13 cellular contexts compared by ENCODE assay signal in genomic region chr2:145652992-145653545, GRCh38.
A peak's percentile ranks its signal among the peaks of the same experiment; 100 is the strongest.
DNase-seq lines count a peak whose midpoint lies in the region; ATAC-seq lines count a peak whose summit lies in the region.
"Had no signal": no experiment of that assay in that cellular context is flagged by ENCODE, and none has a peak within 500 bp of the region (broad histone marks: within the 10 kb centered on the region; RNA-seq: fewer than 3 reads in every experiment).

No MANE protein-coding gene starts in this region.

- no peak overlapping the region for H3K4me3 Mint-ChIP-seq in stimulated activated naive B cell treated with anti-CD40 and anti-IgM and Interleukin-4, amounts not matched to agents 10 μg/mL and 1 μg/mL and 100 μg/mL, for 72 hours
- H3K4me3 Mint-ChIP-seq in CD8-positive, alpha-beta memory T cell, result no peak overlapping the region
- H3K4me3 Mint-ChIP-seq: CD4-positive, alpha-beta memory T cell had no signal

- no peaks in the 10 kb centered on the region for H3K9me3 ChIP-seq in Karpas-422 (ENCODE audit: low read length)
- H3K9me3 ChIP-seq in CD8-positive, alpha-beta memory T cell (ENCODE audit: low read length), result no peaks in the 10 kb centered on the region

- H3K27ac ChIP-seq in Karpas-422 (ENCODE audit: low read length), result no peak overlapping the region
- H3K27ac ChIP-seq in CD8-positive, alpha-beta memory T cell (ENCODE audit: low read depth, low read length), result no peak overlapping the region
- H3K27ac ChIP-seq: HL-60 had no signal

- no peaks in the 10 kb centered on the region for H3K79me2 ChIP-seq in Karpas-422 (ENCODE audit: low read length)

- H4K20me1 ChIP-seq in Karpas-422 (ENCODE audit: insufficient read depth, low read depth, low read length), result no peaks in the 10 kb centered on the region

- peaks cover 0 to 6% of the 10 kb centered on the region in 2 donors for H3K4me1 Mint-ChIP-seq in stimulated activated naive B cell treated with anti-CD40 and anti-IgM and Interleukin-4, amounts not matched to agents 10 μg/mL and 1 μg/mL and 100 μg/mL, for 72 hours
- no peaks in the 10 kb centered on the region for H3K4me1 Mint-ChIP-seq in CD8-positive, alpha-beta memory T cell
- H3K4me1 Mint-ChIP-seq: CD4-positive, alpha-beta memory T cell had no signal

- H3K9me2 ChIP-seq in Karpas-422 (replicated peaks; ENCODE audit: insufficient read depth, low read length), result no peaks in the 10 kb centered on the region

- peak overlapping the region; percentile 17; the same call in 1 of the 2 replicates for H2AFZ ChIP-seq in Karpas-422 (ENCODE audit: low read length)

- peak; percentile 40 for DNase-seq in AG08396 (ENCODE audit: low spot score)
- DNase-seq in Karpas-422, result no peak
- DNase-seq in amniotic stem cell (lab: John Stamatoyannopoulos, UW), result peak; percentile 18
- DNase-seq in iris pigment epithelial cell (ENCODE audit: low read depth), result peak; percentile 97
- DNase-seq in stimulated activated naive B cell treated with anti-CD40 and anti-IgM and Interleukin-4, amounts not matched to agents 10 μg/mL and 1 μg/mL and 100 μg/mL, for 72 hours, result no peak
- DNase-seq in CD8-positive, alpha-beta memory T cell, result no peak
- DNase-seq in left lobe of liver (ENCODE audit: low spot score), result no peak
- no peak for DNase-seq in germinal center (ENCODE audit: low spot score)
- DNase-seq: activated T-cell treated with anti-CD3 and anti-CD28 coated beads, Interleukin-2, amount 50 U/mL, for 1 hour; caudate nucleus; CD4-positive, alpha-beta memory T cell; NCI-H1694 treated with DMSO at 0.1 percent for 48 hours had no signal

- no peak for ATAC-seq in stimulated activated naive B cell treated with anti-CD40 and anti-IgM and Interleukin-4, amounts not matched to agents 10 μg/mL and 1 μg/mL and 100 μg/mL, for 72 hours (replicated peaks)
- ATAC-seq in left lobe of liver, result no peak

- H3K27ac Mint-ChIP-seq in stimulated activated naive B cell treated with anti-CD40 and anti-IgM and Interleukin-4, amounts not matched to agents 10 μg/mL and 1 μg/mL and 100 μg/mL, for 72 hours, result no peak overlapping the region
- H3K27ac Mint-ChIP-seq in CD8-positive, alpha-beta memory T cell, result no peak overlapping the region
- H3K27ac Mint-ChIP-seq: CD4-positive, alpha-beta memory T cell had no signal

- no peaks in the 10 kb centered on the region for H3K36me3 ChIP-seq in Karpas-422 (ENCODE audit: insufficient read depth, low read length)
- H3K36me3 ChIP-seq in CD8-positive, alpha-beta memory T cell (ENCODE audit: insufficient read depth, low read length), result no peaks in the 10 kb centered on the region

- H3K9me3 Mint-ChIP-seq in stimulated activated naive B cell treated with anti-CD40 and anti-IgM and Interleukin-4, amounts not matched to agents 10 μg/mL and 1 μg/mL and 100 μg/mL, for 72 hours, result peaks cover 7 to 8% of the 10 kb centered on the region in 2 donors
- H3K9me3 Mint-ChIP-seq in CD8-positive, alpha-beta memory T cell, result peaks cover 0 to 3% (median 0%) of the 10 kb centered on the region in 5 donors

- H3K27me3 ChIP-seq in Karpas-422 (ENCODE audit: low read length), result no peaks in the 10 kb centered on the region
- no peaks in the 10 kb centered on the region for H3K27me3 ChIP-seq in CD8-positive, alpha-beta memory T cell (ENCODE audit: insufficient read depth, low read length, poor library complexity, severe bottlenecking)

- no peak overlapping the region for H3K4me3 ChIP-seq in Karpas-422 (ENCODE audit: low read length)
- H3K4me3 ChIP-seq in CD8-positive, alpha-beta memory T cell (ENCODE audit: low read length), result no peak overlapping the region

- H3K27me3 Mint-ChIP-seq in stimulated activated naive B cell treated with anti-CD40 and anti-IgM and Interleukin-4, amounts not matched to agents 10 μg/mL and 1 μg/mL and 100 μg/mL, for 72 hours, result no peaks in the 10 kb centered on the region
- no peaks in the 10 kb centered on the region for H3K27me3 Mint-ChIP-seq in CD8-positive, alpha-beta memory T cell
- H3K27me3 Mint-ChIP-seq: CD4-positive, alpha-beta memory T cell had no signal

- CTCF ChIA-PET in CD8-positive, alpha-beta memory T cell (lab: Charles Lee), result no interaction called here

- H3K9ac ChIP-seq in Karpas-422 (ENCODE audit: low read length), result no peak overlapping the region

- no peak overlapping the region for H3K4me2 ChIP-seq in Karpas-422 (ENCODE audit: low read depth, low read length, poor library complexity, severe bottlenecking)

- no peaks in the 10 kb centered on the region for H3K36me3 Mint-ChIP-seq in stimulated activated naive B cell treated with anti-CD40 and anti-IgM and Interleukin-4, amounts not matched to agents 10 μg/mL and 1 μg/mL and 100 μg/mL, for 72 hours
- H3K36me3 Mint-ChIP-seq in CD8-positive, alpha-beta memory T cell, result no peaks in the 10 kb centered on the region
- H3K36me3 Mint-ChIP-seq: CD4-positive, alpha-beta memory T cell had no signal

- H3K4me1 ChIP-seq in Karpas-422 (ENCODE audit: low read length), result peaks cover 5% of the 10 kb centered on the region
- no peaks in the 10 kb centered on the region for H3K4me1 ChIP-seq in CD8-positive, alpha-beta memory T cell (ENCODE audit: insufficient read depth, low read length)

- POLR2A ChIA-PET in CD8-positive, alpha-beta memory T cell (lab: Charles Lee), result no interaction called here

Comparison
In these comparisons a context has a peak if more than half of its experiments do, and no peak if none do; other contexts are left out.
1. DNase-seq: peak in AG08396 (single experiment), amniotic stem cell (single experiment) and iris pigment epithelial cell (single experiment); none in Karpas-422 (single experiment), stimulated activated naive B cell treated with anti-CD40 and anti-IgM and Interleukin-4, amounts not matched to agents 10 μg/mL and 1 μg/mL and 100 μg/mL, for 72 hours (single experiment), CD8-positive, alpha-beta memory T cell (0 of 5), left lobe of liver (single experiment) and germinal center (single experiment).